Comparison of ENCODE assay signal across 26 cellular contexts in genomic region chr15:35980719-35981118, GRCh38.
DNase-seq lines count a peak whose midpoint lies in the region; ATAC-seq, FAIRE-seq and TF ChIP-seq lines count a peak whose summit lies in the region.
"Had no signal": no experiment of that assay in that cellular context is flagged by ENCODE, and none has a peak within 500 bp of the region (broad histone marks: within the 10 kb centered on the region; RNA-seq: fewer than 3 reads in every experiment).

No MANE protein-coding gene starts in this region.

- TF ChIP-seq CTCF in HFFc6 (IDR thresholded peaks at IDR 0.05), result no peak
- TF ChIP-seq CTCF in bronchial epithelial cell (IDR thresholded peaks at IDR 0.05; ENCODE audit: insufficient read depth, low read length, severe bottlenecking), result no peak

- no peak overlapping the region for H3K4me3 Mint-ChIP-seq in HFFc6
- H3K4me3 Mint-ChIP-seq: activated CD4-positive, alpha-beta T cell treated with anti-CD3 and anti-CD28 coated beads for 36 hours; activated CD8-positive, alpha-beta memory T cell treated with anti-CD3 and anti-CD28 coated beads, Interleukin-2, amount 10 ng/mL, durations not matched to agents 7 days and 5 days; stimulated activated naive CD8-positive, alpha-beta T cell treated with anti-CD3 and anti-CD28 coated beads, Interleukin-15, amount 100 ng/mL, for 72 hours; type B pancreatic cell had no signal

- H3K4me3 ChIP-seq in bronchial epithelial cell (ENCODE audit: low read depth, low read length), result no peak overlapping the region
- H3K4me3 ChIP-seq: adrenal gland, gastroesophageal sphincter, PC-9 had no signal

- H3K27ac Mint-ChIP-seq in HFFc6, result no peak overlapping the region
- H3K27ac Mint-ChIP-seq: activated CD4-positive, alpha-beta T cell treated with anti-CD3 and anti-CD28 coated beads for 36 hours; activated CD8-positive, alpha-beta memory T cell treated with anti-CD3 and anti-CD28 coated beads, Interleukin-2, amount 10 ng/mL, durations not matched to agents 7 days and 5 days; type B pancreatic cell had no signal

- H3K4me1 Mint-ChIP-seq in HFFc6 (ENCODE audit: low read depth), result peaks cover 6% of the 10 kb centered on the region; the same call in 1 of the 2 replicates
- H3K4me1 Mint-ChIP-seq: activated CD4-positive, alpha-beta T cell treated with anti-CD3 and anti-CD28 coated beads for 36 hours; activated CD8-positive, alpha-beta memory T cell treated with anti-CD3 and anti-CD28 coated beads, Interleukin-2, amount 10 ng/mL, durations not matched to agents 7 days and 5 days; stimulated activated naive CD8-positive, alpha-beta T cell treated with anti-CD3 and anti-CD28 coated beads, Interleukin-15, amount 100 ng/mL, for 72 hours had no signal

- H3K9me3 Mint-ChIP-seq in HFFc6, result no peaks in the 10 kb centered on the region
- H3K9me3 Mint-ChIP-seq: stimulated activated naive CD8-positive, alpha-beta T cell treated with anti-CD3 and anti-CD28 coated beads, Interleukin-15, amount 100 ng/mL, for 72 hours; type B pancreatic cell had no signal

- H3K36me3 ChIP-seq in bronchial epithelial cell (ENCODE audit: control insufficient read depth, insufficient read depth, low read length), result no peaks in the 10 kb centered on the region
- H3K36me3 ChIP-seq: adrenal gland, gastroesophageal sphincter had no signal

- no peaks in the 10 kb centered on the region for H3K36me3 Mint-ChIP-seq in HFFc6 (ENCODE audit: low read depth)
- H3K36me3 Mint-ChIP-seq: activated CD8-positive, alpha-beta memory T cell treated with anti-CD3 and anti-CD28 coated beads, Interleukin-2, amount 10 ng/mL, durations not matched to agents 7 days and 5 days; type B pancreatic cell had no signal

- H3K27me3 Mint-ChIP-seq in HFFc6 (ENCODE audit: insufficient read depth), result peaks cover 5% of the 10 kb centered on the region
- H3K27me3 Mint-ChIP-seq: activated CD4-positive, alpha-beta T cell treated with anti-CD3 and anti-CD28 coated beads for 36 hours; activated CD8-positive, alpha-beta memory T cell treated with anti-CD3 and anti-CD28 coated beads, Interleukin-2, amount 10 ng/mL, durations not matched to agents 7 days and 5 days; stimulated activated naive CD8-positive, alpha-beta T cell treated with anti-CD3 and anti-CD28 coated beads, Interleukin-15, amount 100 ng/mL, for 72 hours; type B pancreatic cell had no signal

- ATAC-seq in Right ventricle myocardium superior (ENCODE audit: poor library complexity), result no peak
- ATAC-seq: activated CD4-positive, alpha-beta T cell treated with anti-CD3 and anti-CD28 coated beads for 36 hours; activated CD8-positive, alpha-beta memory T cell treated with anti-CD3 and anti-CD28 coated beads, Interleukin-2, amount 10 ng/mL, durations not matched to agents 7 days and 5 days; gastroesophageal sphincter; left ventricle myocardium superior; sciatic nerve; stimulated activated naive CD8-positive, alpha-beta T cell treated with anti-CD3 and anti-CD28 coated beads, Interleukin-15, amount 100 ng/mL, for 72 hours had no signal

- FAIRE-seq in bronchial epithelial cell (lab: Jason Lieb, UNC), result no peak
- FAIRE-seq: A204.1, H54 had no signal

- peak; percentile 20 for DNase-seq in A172 (ENCODE audit: low spot score)
- DNase-seq in HFFc6, result peak; percentile 30
- peak; percentile 56 for DNase-seq in bronchial epithelial cell (ENCODE audit: low read depth)
- peak; percentile 13 for DNase-seq in hepatic stellate cell (ENCODE audit: low spot score)
- DNase-seq in NCI-H187 treated with DMSO at 0.1 percent for 48 hours (lab: John Stamatoyannopoulos, UW), result no peak
- DNase-seq in Right ventricle myocardium superior, result no peak
- DNase-seq in NOMO-1 (lab: John Stamatoyannopoulos, UW; ENCODE audit: unreplicated experiment in 2 of 2), result no peak
- DNase-seq in T-helper 9 cell, result no peak
- DNase-seq: activated CD4-positive, alpha-beta T cell treated with anti-CD3 and anti-CD28 coated beads for 36 hours; activated CD8-positive, alpha-beta memory T cell treated with anti-CD3 and anti-CD28 coated beads, Interleukin-2, amount 10 ng/mL, durations not matched to agents 7 days and 5 days; activated effector memory CD4-positive, alpha-beta T cell treated with Interleukin-2 at 50 U/mL for 16 hours; adrenal gland; DMS79 treated with DMSO at 0.1 percent for 48 hours; effector memory CD4-positive, alpha-beta T cell; left ventricle myocardium superior; NCI-H1417; NCI-H2171; NCI-H774; PC-9; stimulated activated CD4-positive, alpha-beta T cell treated with anti-CD3 and anti-CD28 coated beads, Interleukin-1b, Interleukin-23, amount 100 ng/mL, for 48 hours; stimulated activated naive CD8-positive, alpha-beta T cell treated with anti-CD3 and anti-CD28 coated beads, Interleukin-15, amount 100 ng/mL, for 72 hours had no signal

- H3K27me3 ChIP-seq in bronchial epithelial cell (ENCODE audit: control insufficient read depth, insufficient read depth, low read length), result peaks cover 2% of the 10 kb centered on the region
- H3K27me3 ChIP-seq: adrenal gland, gastroesophageal sphincter had no signal

- intact Hi-C loops in Right ventricle myocardium superior (cut with DNase I), result no loop called here

Comparison
In these comparisons a context has a peak if more than half of its experiments do, and no peak if none do; other contexts are left out.
1. DNase-seq: peak in A172 (single experiment), HFFc6 (single experiment), bronchial epithelial cell (single experiment) and hepatic stellate cell (single experiment); none in NCI-H187 treated with DMSO at 0.1 percent for 48 hours (single experiment), Right ventricle myocardium superior (single experiment), NOMO-1 (0 of 2) and T-helper 9 cell (single experiment).